In genomic region chr11:7657306-7658025, GRCh38 we compare ENCODE assay signal across 9 cellular contexts. TPM values are rescaled to one million over a fixed set of nuclear protein-coding genes. Genes with fewer than 3 reads are reported as not detected.
DNase-seq lines count a peak whose midpoint lies in the region; ATAC-seq, FAIRE-seq and TF ChIP-seq lines count a peak whose summit lies in the region.
"Had no signal": no experiment of that assay in that cellular context is flagged by ENCODE, and none has a peak within 500 bp of the region (broad histone marks: within the 10 kb centered on the region; RNA-seq: fewer than 3 reads in every experiment).

No MANE protein-coding gene starts in this region.

- no peak overlapping the region for H3K14ac ChIP-seq in H1 (ENCODE audit: insufficient read length)

- ATAC-seq in memory B cell (ENCODE audit: low read depth) (no peak), GM18870 (IDR thresholded peaks at IDR 0.05; ENCODE audit: unreplicated experiment) (no peak), GM21526 (IDR thresholded peaks at IDR 0.05; ENCODE audit: low FRiP score, unreplicated experiment) (no peak)

- H3K4me1 ChIP-seq in Peyer's patch (peaks cover 0 to 9% (median 0%) of the 10 kb centered on the region in 4 donors), H1 (replicated peaks in 1 of 4; ENCODE audit: control insufficient read depth in 3 of 4, insufficient read depth in 4 of 4, low read length in 3 of 4) (no peaks in the 10 kb centered on the region)

- H3K9me3 Mint-ChIP-seq in Calu3 (ENCODE audit: low read depth, unreplicated experiment) (no peaks in the 10 kb centered on the region), memory B cell (no peaks in the 10 kb centered on the region)

- no peak overlapping the region for H3K4me3 Mint-ChIP-seq in Calu3 (ENCODE audit: low read depth, unreplicated experiment)
- no peak overlapping the region for H3K4me3 Mint-ChIP-seq in memory B cell

- H3K79me1 ChIP-seq in H1 (ENCODE audit: low read depth, low read length): no peaks in the 10 kb centered on the region

- H3K4me3 ChIP-seq in Peyer's patch (no peak overlapping the region), H1 (ENCODE audit: extremely low read depth in 1 of 4, insufficient read depth in 2 of 4, low read depth in 3 of 4, low read length in 4 of 4) (no peak overlapping the region)

- no peak overlapping the region for H2BK5ac ChIP-seq in H1 (ENCODE audit: low read depth, low read length)

- H2BK20ac ChIP-seq in H1 (ENCODE audit: low read length): no peak overlapping the region

- H4K91ac ChIP-seq in H1 (replicated peaks; ENCODE audit: insufficient read length, low read length): peak overlapping the region; percentile 56

- TF ChIP-seq POLR2A in Peyer's patch (IDR thresholded peaks at IDR 0.05) (no peak), H1 (IDR thresholded peaks at IDR 0.05; ENCODE audit: control extremely low read depth in 1 of 2, low read depth in 2 of 2, low read length in 2 of 2) (no peak)

- H3K79me2 ChIP-seq in H1 (ENCODE audit: control insufficient read depth in 1 of 2, insufficient read depth in 2 of 2, low read length in 2 of 2): no peaks in the 10 kb centered on the region

- no peaks in the 10 kb centered on the region for H4K20me1 ChIP-seq in H1 (replicated peaks in 1 of 2; ENCODE audit: control insufficient read depth in 1 of 2, insufficient read depth in 2 of 2, low read length in 2 of 2)

- peak; percentile 60 for TF ChIP-seq CTCF in Calu3 (IDR thresholded peaks at IDR 0.05; ENCODE audit: unreplicated experiment)
- peak in 4 of 6 experiments; percentile 26 to 73 (median 70) for TF ChIP-seq CTCF in Peyer's patch (IDR thresholded peaks at IDR 0.05)
- peak; percentile 74 to 90 (median 89) for TF ChIP-seq CTCF in H1 (IDR thresholded peaks at IDR 0.05; ENCODE audit: control extremely low read depth in 1 of 3, insufficient read depth in 1 of 3, low read depth in 1 of 3, low read length in 3 of 3)

- H3K27ac ChIP-seq in Peyer's patch (no peak overlapping the region), H1 (ENCODE audit: low read depth, low read length) (no peak overlapping the region)

- H3K27me3 Mint-ChIP-seq in Calu3 (ENCODE audit: unreplicated experiment) (no peaks in the 10 kb centered on the region), memory B cell (no peaks in the 10 kb centered on the region)

- 0 out of 2 replicates have a peak overlapping the region, but pooled peaks have one; percentile 1 for H2BK15ac ChIP-seq in H1 (ENCODE audit: low read length)

- H3K23ac ChIP-seq in H1 (ENCODE audit: insufficient read length): no peak overlapping the region

- H3K9me3 ChIP-seq in Peyer's patch (no peaks in the 10 kb centered on the region), H1 (ENCODE audit: insufficient read depth in 2 of 2, low read depth in 1 of 2, low read length in 1 of 2) (no peaks in the 10 kb centered on the region)

- 67% methylated on average over 15 of the region's 15 CpGs; no CpG with 5 or more reads in 1 of the 2 experiments for WGBS in H1 (ENCODE audit: extremely low coverage in 1 of 2, insufficient coverage in 1 of 2, insufficient read length in 1 of 2, insufficient replicate concordance in 2 of 2, low coverage in 1 of 2, low lambda C conversion rate in 2 of 2, missing lambda C conversion rate in 1 of 2), 2 experiments

- TF ChIP-seq RAD21 in H1 (IDR thresholded peaks at IDR 0.05 in 1 of 2, conservative IDR thresholded peaks at IDR 0.05 in 1 of 2; ENCODE audit: low read depth in 2 of 2, low read length in 2 of 2): peak; percentile 96 to 97

- peak; percentile 62 for FAIRE-seq in H1 (lab: Jason Lieb, UNC)

- no peak overlapping the region for H3K4me2 ChIP-seq in H1 (ENCODE audit: insufficient read depth in 1 of 2, low read depth in 2 of 2, low read length in 2 of 2)

- no peak overlapping the region for H4K5ac ChIP-seq in H1 (ENCODE audit: insufficient read length, low read depth, low read length)

- H3K18ac ChIP-seq in H1 (ENCODE audit: extremely low read depth, low read length): peak overlapping the region; percentile 6; the same call in 1 of the 2 replicates

- H3K27me3 ChIP-seq in Peyer's patch: no peaks in the 10 kb centered on the region
- H3K27me3 ChIP-seq in H1 (replicated peaks in 1 of 4; ENCODE audit: control insufficient read depth in 3 of 4, extremely low read depth in 1 of 4, insufficient read depth in 3 of 4, low read length in 3 of 4): no peaks in the 10 kb centered on the region

- no peak overlapping the region for H3K9ac ChIP-seq in H1 (replicated peaks in 1 of 4; ENCODE audit: extremely low read depth in 1 of 4, low read depth in 3 of 4, low read length in 3 of 4)

- H3K36me3 ChIP-seq in Peyer's patch (peaks cover 0 to 35% (median 0%) of the 10 kb centered on the region in 3 donors), H1 (ENCODE audit: control insufficient read depth in 2 of 4, insufficient read depth in 4 of 4, low read length in 3 of 4) (no peaks in the 10 kb centered on the region)

- peaks cover 16% of the 10 kb centered on the region for H3K36me3 Mint-ChIP-seq in Calu3 (ENCODE audit: insufficient read depth, unreplicated experiment)
- H3K36me3 Mint-ChIP-seq in memory B cell: peaks cover 25% of the 10 kb centered on the region

- no TSS peak for BruUV-seq in Calu3 (replicated peaks; lab: Mats Ljungman, UMichigan)

- H3K4me1 Mint-ChIP-seq in Calu3 (ENCODE audit: low read depth, unreplicated experiment) (no peaks in the 10 kb centered on the region), memory B cell (no peaks in the 10 kb centered on the region)

- intact Hi-C loops in Calu3 (cut with micrococcal nuclease; ENCODE audit: unreplicated experiment): loop anchor here (1.0 kb wide), 1 partner anchor 86 kb away; no protein-coding TSS in a partner anchor

- H3K27ac Mint-ChIP-seq in Calu3 (ENCODE audit: unreplicated experiment) (no peak overlapping the region), memory B cell (peak overlapping the region; percentile 19)

- DNase-seq in Calu3: peak; percentile 64
- peak; percentile 59 for DNase-seq in HEK293T (ENCODE audit: extremely low spot score)
- peak in 2 of 3 donors; percentile 67 to 78 for DNase-seq in Peyer's patch
- peak in 1 of 2 experiments; percentile 65 for DNase-seq in H1 (ENCODE audit: low read depth in 1 of 2, low spot score in 2 of 2)
- DNase-seq in memory B cell (ENCODE audit: low spot score in 2 of 2): no peak
- DNase-seq in stimulated activated CD4-positive, alpha-beta T cell treated with anti-CD3 and anti-CD28 coated beads, Interleukin-2, amount 100 ng/mL, for 24 hours: no peak

- TF ChIP-seq EP300 in H1 (IDR thresholded peaks at IDR 0.05; ENCODE audit: borderline replicate concordance in 1 of 2, low read depth in 2 of 2, low read length in 2 of 2): no peak

- POLR2A ChIA-PET in HEK293T (lab: Yijun Ruan, JAX) (interaction anchor here (0.9 kb wide), 1 partner anchor 86 kb away, joined by 3 read pairs; no protein-coding TSS in a partner anchor), H1 (lab: Charles Lee; ENCODE audit: partially characterized antibody) (interaction anchor here (0.9 to 1.4 kb wide), 5 partner anchors 9 to 142 kb away, joined by 3 to 7 read pairs (median 4); no protein-coding TSS in a partner anchor)

- peak overlapping the region; percentile 2 for H3K4ac ChIP-seq in H1 (replicated peaks; ENCODE audit: insufficient read length, low read depth, low read length)

- H2AK5ac ChIP-seq in H1 (ENCODE audit: low read depth, low read length): no peak overlapping the region

- no peaks in the 10 kb centered on the region for H3K23me2 ChIP-seq in H1 (ENCODE audit: low read depth, low read length)

- no peak overlapping the region for H4K8ac ChIP-seq in H1 (ENCODE audit: extremely low read depth, insufficient read depth, low read length)

- H2AFZ ChIP-seq in H1 (ENCODE audit: low read length): no peak overlapping the region

- CTCF ChIA-PET in Calu3 (lab: Charles Lee): interaction anchor here (0.7 to 1.7 kb wide), 11 partner anchors 8 to 304 kb away, joined by 3 to 61 read pairs (median 7); partner anchors contain the start of genes CYB5R2 and PPFIBP2
- CTCF ChIA-PET in HEK293T (lab: Yijun Ruan, JAX): interaction anchor here (0.6 to 1.6 kb wide), 10 partner anchors 8 to 202 kb away, joined by 3 to 24 read pairs (median 6); partner anchors contain the start of gene PPFIBP2
- CTCF ChIA-PET in H1 (lab: Charles Lee; ENCODE audit: partially characterized antibody): interaction anchor here (0.6 to 16.4 kb wide), 53 partner anchors 9 to 795 kb away, joined by 3 to 325 read pairs (median 4); partner anchors contain the start of genes OR10A2 and PPFIBP2

- H2BK120ac ChIP-seq in H1 (replicated peaks; ENCODE audit: low read depth, low read length): no peak overlapping the region

- H2BK12ac ChIP-seq in H1 (ENCODE audit: low read depth, low read length): no peak overlapping the region

- no peak overlapping the region for H3K56ac ChIP-seq in H1 (replicated peaks; ENCODE audit: insufficient read length, low read depth, low read length)

TF ChIP-seq in H1, 55 proteins besides CTCF, POLR2A, EP300 and RAD21 (continues in another document):
- peak; percentile 93 for TF ChIP-seq MAX (IDR thresholded peaks at IDR 0.05)
- TF ChIP-seq CHD1 (IDR thresholded peaks at IDR 0.05; ENCODE audit: low read depth, low read length): no peak
- no peak for TF ChIP-seq SRF (IDR thresholded peaks at IDR 0.05; ENCODE audit: low read depth, low read length)
- no peak for TF ChIP-seq POLR2AphosphoS5 (IDR thresholded peaks at IDR 0.05; ENCODE audit: low read depth, low read length)

RNA-seq across cellular contexts. Expression of gene CYB5R2, which starts 15.8 kb away (rescaled TPM):
- total RNA-seq in Calu3 (2022): 15.3 and 23.0 TPM in 2 replicates
- total RNA-seq in Peyer's patch: 10 to 100 TPM in 1 of 4 donors, 1 to 10 TPM in 2, under 1 TPM in 1; 0.67 to 13.2 (median 2.8) TPM
- total RNA-seq in H1 (2021; fragmentation: NEBNext Ultra II Directional; extraction: Animal tissue kit (Norgen Biotek cat#: 25700)): 50.4 and 53.0 TPM in 2 replicates
- polyA plus RNA-seq in H1 (2011; rRNA removed): 51.5 and 55.9 TPM in 2 replicates
- polyA plus RNA-seq in H1 (2011; cell fraction: cytosol; rRNA removed): 60.1 TPM
- polyA plus RNA-seq in H1 (2011; cell fraction: nucleus; rRNA removed): 92.4 TPM
- 61.0 to 67.9 TPM (median 65.5 TPM) in 4 replicates for polyA plus RNA-seq in H1 (2012, experiment 1 of 2)
- 97.4 TPM for polyA plus RNA-seq in H1 (2012, experiment 2 of 2)
- polyA plus RNA-seq in H1 (2013, experiment 1 of 2): 52.9 TPM
- 53.4 TPM for polyA plus RNA-seq in H1 (2013, experiment 2 of 2)
- 43.1 and 49.4 TPM in 2 replicates for polyA minus RNA-seq in H1 (2011; rRNA and poly(A)+ RNA removed)
- polyA minus RNA-seq in H1 (2011; cell fraction: cytosol; rRNA and poly(A)+ RNA removed): 20.8 TPM
- polyA minus RNA-seq in H1 (2011; cell fraction: nucleus; rRNA and poly(A)+ RNA removed): 32.8 TPM

RNA-seq across cellular contexts. Expression of gene OVCH2, which starts 48.8 kb away (rescaled TPM):
- total RNA-seq in Calu3 (2022) (not detected in 2 replicates), Peyer's patch (not detected)
- 0.78 and 1.1 TPM in 2 replicates for total RNA-seq in H1 (2021; fragmentation: NEBNext Ultra II Directional; extraction: Animal tissue kit (Norgen Biotek cat#: 25700))
- 0.03 TPM in 1 of 2 replicates, not detected in the other for polyA plus RNA-seq in H1 (2011; rRNA removed)
- polyA plus RNA-seq in H1 (2011; cell fraction: cytosol; rRNA removed): not detected
- polyA plus RNA-seq in H1 (2011; cell fraction: nucleus; rRNA removed): 0.88 TPM
- 0.09 to 0.13 TPM in 2 of 4 replicates, not detected in the others for polyA plus RNA-seq in H1 (2012, experiment 1 of 2)
- not detected for polyA plus RNA-seq in H1 (2012, experiment 2 of 2)
- polyA plus RNA-seq in H1 (2013, experiment 1 of 2): 0.26 TPM
- 0.48 TPM for polyA plus RNA-seq in H1 (2013, experiment 2 of 2)
- 0.16 TPM in 1 of 2 replicates, not detected in the other for polyA minus RNA-seq in H1 (2011; rRNA and poly(A)+ RNA removed)
- polyA minus RNA-seq in H1 (2011; cell fraction: cytosol; rRNA and poly(A)+ RNA removed): not detected
- 0.90 TPM for polyA minus RNA-seq in H1 (2011; cell fraction: nucleus; rRNA and poly(A)+ RNA removed)
- total RNA-seq: skeletal muscle tissue had no signal

Comparison
In these comparisons a context has a peak if more than half of its experiments do, and no peak if none do; other contexts are left out.
1. DNase-seq: peak in Calu3 (single experiment), HEK293T (single experiment) and Peyer's patch (2 of 3); none in memory B cell (0 of 2) and stimulated activated CD4-positive, alpha-beta T cell treated with anti-CD3 and anti-CD28 coated beads, Interleukin-2, amount 100 ng/mL, for 24 hours (0 of 2).
2. Peak in every context shown above with its lines, with median percentiles within 50 percentile points of each other: CTCF ChIP-seq.